13 cellular contexts compared by ENCODE assay signal in genomic region chr22:26431151-26431995, GRCh38. TPM values are rescaled to one million over a fixed set of nuclear protein-coding genes. Genes with fewer than 3 reads are reported as not detected.
DNase-seq lines count a peak whose midpoint lies in the region; ATAC-seq, FAIRE-seq and TF ChIP-seq lines count a peak whose summit lies in the region.
"Had no signal": no experiment of that assay in that cellular context is flagged by ENCODE, and none has a peak within 500 bp of the region (broad histone marks: within the 10 kb centered on the region; RNA-seq: fewer than 3 reads in every experiment).

No MANE protein-coding gene starts in this region.

- peak overlapping the region; percentile 69 for H3K4me3 Mint-ChIP-seq in activated CD8-positive, alpha-beta T cell treated with anti-CD3 and anti-CD28 coated beads, Interleukin-2, amount 10 ng/mL, durations not matched to agents 7 days and 5 days

- no peaks in the 10 kb centered on the region for H3K9me3 Mint-ChIP-seq in activated CD8-positive, alpha-beta T cell treated with anti-CD3 and anti-CD28 coated beads, Interleukin-2, amount 10 ng/mL, durations not matched to agents 7 days and 5 days (ENCODE audit: insufficient read depth)

- no peak overlapping the region for H3K4me3 ChIP-seq in mesodermal cell (ENCODE audit: extremely low read depth, insufficient read depth, low read length, poor library complexity, severe bottlenecking)
- H3K4me3 ChIP-seq in testis, result no peak overlapping the region
- H3K4me3 ChIP-seq: GM23248, transverse colon had no signal

- POLR2A ChIA-PET in activated CD8-positive, alpha-beta T cell treated with anti-CD3 and anti-CD28 coated beads, Interleukin-2, amount 10 ng/mL, durations not matched to agents 7 days and 5 days (lab: Charles Lee), result interaction anchor here (1.0 to 3.6 kb wide), 4 partner anchors 10 to 242 kb away, joined by 3 to 25 read pairs (median 8); partner anchors contain the start of genes HPS4 and SRRD

- H3K9me3 ChIP-seq in mesodermal cell (ENCODE audit: control insufficient read depth, low read length) (no peaks in the 10 kb centered on the region), testis (no peaks in the 10 kb centered on the region)
- H3K9me3 ChIP-seq: Caco-2, transverse colon had no signal

- H3K27me3 Mint-ChIP-seq in activated CD8-positive, alpha-beta T cell treated with anti-CD3 and anti-CD28 coated beads, Interleukin-2, amount 10 ng/mL, durations not matched to agents 7 days and 5 days (ENCODE audit: low read depth), result peaks cover 6% of the 10 kb centered on the region

- TF ChIP-seq POLR2A in testis (IDR thresholded peaks at IDR 0.05), result no peak

- CTCF ChIA-PET in activated CD8-positive, alpha-beta T cell treated with anti-CD3 and anti-CD28 coated beads, Interleukin-2, amount 10 ng/mL, durations not matched to agents 7 days and 5 days (lab: Charles Lee), result interaction anchor here (0.7 to 3.2 kb wide), 12 partner anchors 8 to 235 kb away, joined by 3 to 24 read pairs (median 6); no protein-coding TSS in a partner anchor

- FAIRE-seq in GM18507 (lab: Jason Lieb, UNC), result peak; percentile 86

- peaks cover 74% of the 10 kb centered on the region for H3K4me1 Mint-ChIP-seq in activated CD8-positive, alpha-beta T cell treated with anti-CD3 and anti-CD28 coated beads, Interleukin-2, amount 10 ng/mL, durations not matched to agents 7 days and 5 days (ENCODE audit: low read depth)

- H3K27ac ChIP-seq in mesodermal cell (ENCODE audit: low read depth, low read length, severe bottlenecking), result peak overlapping the region; percentile 62
- H3K27ac ChIP-seq in testis, result no peak overlapping the region
- H3K27ac ChIP-seq: GM23248 had no signal

- DNase-seq in CD1c-positive myeloid dendritic cell (ENCODE audit: extremely low spot score) (peak; percentile 29), GM18507 (ENCODE audit: extremely low spot score, insufficient read length, low read depth) (no peak), dedifferentiated amniotic fluid mesenchymal stem cell (ENCODE audit: extremely low spot score) (no peak), testis (no peak)
- no peak for DNase-seq in activated CD8-positive, alpha-beta T cell treated with anti-CD3 and anti-CD28 coated beads, Interleukin-2, amount 10 ng/mL, durations not matched to agents 7 days and 5 days
- DNase-seq: activated CD4-positive, CD25-positive, alpha-beta regulatory T cell; Caco-2; GM23248; NCI-H1417 treated with DMSO at 0.1 percent for 48 hours; transverse colon had no signal

- WGBS in mesodermal cell (ENCODE audit: insufficient coverage in 2 of 2), 2 experiments, result 90 to 92% methylated on average over 11 to 12 of the region's 13 CpGs
- 92 to 93% methylated on average over 13 of the region's 13 CpGs for WGBS in testis, 2 donors

- TF ChIP-seq CTCF in testis (IDR thresholded peaks at IDR 0.05), result no peak

- intact Hi-C loops in testis (cut with DNase I; ENCODE audit: low total_unique reads), result no loop called here

- peaks cover 17% of the 10 kb centered on the region for H3K4me1 ChIP-seq in mesodermal cell (ENCODE audit: control insufficient read depth, insufficient read depth, low read length, poor library complexity, severe bottlenecking)
- H3K4me1 ChIP-seq in testis, result peaks cover 4% of the 10 kb centered on the region

- H3K36me3 Mint-ChIP-seq in activated CD8-positive, alpha-beta T cell treated with anti-CD3 and anti-CD28 coated beads, Interleukin-2, amount 10 ng/mL, durations not matched to agents 7 days and 5 days (ENCODE audit: low read depth), result peaks cover 31% of the 10 kb centered on the region

- peak overlapping the region; percentile 79 for H3K27ac Mint-ChIP-seq in activated CD8-positive, alpha-beta T cell treated with anti-CD3 and anti-CD28 coated beads, Interleukin-2, amount 10 ng/mL, durations not matched to agents 7 days and 5 days

- no peak for ATAC-seq in activated CD8-positive, alpha-beta T cell treated with anti-CD3 and anti-CD28 coated beads, Interleukin-2, amount 10 ng/mL, durations not matched to agents 7 days and 5 days
- ATAC-seq in GM21825 (IDR thresholded peaks at IDR 0.05; ENCODE audit: unreplicated experiment) (no peak), HG03457 (IDR thresholded peaks at IDR 0.05; ENCODE audit: unreplicated experiment) (no peak)

- H3K36me3 ChIP-seq in mesodermal cell (ENCODE audit: control insufficient read depth, insufficient read depth, low read length), result peaks cover 10% of the 10 kb centered on the region
- no peaks in the 10 kb centered on the region for H3K36me3 ChIP-seq in testis (ENCODE audit: low read depth, missing control alignments)
- H3K36me3 ChIP-seq: transverse colon had no signal

- no peaks in the 10 kb centered on the region for H3K27me3 ChIP-seq in testis
- H3K27me3 ChIP-seq: transverse colon had no signal

RNA-seq across cellular contexts. Expression of gene ASPHD2, which starts 2.3 kb away (rescaled TPM):
- total RNA-seq in activated CD8-positive, alpha-beta T cell treated with anti-CD3 and anti-CD28 coated beads, Interleukin-2, amount 10 ng/mL, durations not matched to agents 7 days and 5 days, result 10 to 100 TPM in 1 of 2 experiments, 1 to 10 TPM in 1; 9.2 to 10.0 TPM
- polyA plus RNA-seq in mesodermal cell (2013, experiment 1 of 2), result 7.3 TPM
- 4.8 TPM for polyA plus RNA-seq in mesodermal cell (2013, experiment 2 of 2)
- total RNA-seq in testis, result 1 to 10 TPM; 4.8 to 5.0 TPM
- polyA plus RNA-seq in testis (ENCODE audit: insufficient read depth, low read depth, low replicate concordance), result 4.2 TPM
- total RNA-seq: Caco-2 had no signal

RNA-seq across cellular contexts. Expression of gene HPS4, which starts 52.2 kb away (rescaled TPM):
- 10 to 100 TPM; 32.2 to 34.6 TPM for total RNA-seq in activated CD8-positive, alpha-beta T cell treated with anti-CD3 and anti-CD28 coated beads, Interleukin-2, amount 10 ng/mL, durations not matched to agents 7 days and 5 days
- 27.0 TPM for polyA plus RNA-seq in mesodermal cell (2013, experiment 1 of 2)
- polyA plus RNA-seq in mesodermal cell (2013, experiment 2 of 2), result 23.4 TPM
- 100 to 1,000 TPM; 103 to 110 TPM for total RNA-seq in testis
- 68.8 TPM for polyA plus RNA-seq in testis (ENCODE audit: insufficient read depth, low read depth, low replicate concordance)

RNA-seq across cellular contexts. Expression of gene SRRD, which starts 52.3 kb away (rescaled TPM):
- 10 to 100 TPM; 21.6 to 22.6 TPM for total RNA-seq in activated CD8-positive, alpha-beta T cell treated with anti-CD3 and anti-CD28 coated beads, Interleukin-2, amount 10 ng/mL, durations not matched to agents 7 days and 5 days
- polyA plus RNA-seq in mesodermal cell (2013, experiment 1 of 2), result 18.7 TPM
- polyA plus RNA-seq in mesodermal cell (2013, experiment 2 of 2), result 16.4 TPM
- total RNA-seq in testis, result 10 to 100 TPM; 22.7 to 27.2 TPM
- 37.9 TPM for polyA plus RNA-seq in testis (ENCODE audit: insufficient read depth, low read depth, low replicate concordance)
